Comparison of ENCODE assay signal across 16 cellular contexts in the genomic region with DNA sequence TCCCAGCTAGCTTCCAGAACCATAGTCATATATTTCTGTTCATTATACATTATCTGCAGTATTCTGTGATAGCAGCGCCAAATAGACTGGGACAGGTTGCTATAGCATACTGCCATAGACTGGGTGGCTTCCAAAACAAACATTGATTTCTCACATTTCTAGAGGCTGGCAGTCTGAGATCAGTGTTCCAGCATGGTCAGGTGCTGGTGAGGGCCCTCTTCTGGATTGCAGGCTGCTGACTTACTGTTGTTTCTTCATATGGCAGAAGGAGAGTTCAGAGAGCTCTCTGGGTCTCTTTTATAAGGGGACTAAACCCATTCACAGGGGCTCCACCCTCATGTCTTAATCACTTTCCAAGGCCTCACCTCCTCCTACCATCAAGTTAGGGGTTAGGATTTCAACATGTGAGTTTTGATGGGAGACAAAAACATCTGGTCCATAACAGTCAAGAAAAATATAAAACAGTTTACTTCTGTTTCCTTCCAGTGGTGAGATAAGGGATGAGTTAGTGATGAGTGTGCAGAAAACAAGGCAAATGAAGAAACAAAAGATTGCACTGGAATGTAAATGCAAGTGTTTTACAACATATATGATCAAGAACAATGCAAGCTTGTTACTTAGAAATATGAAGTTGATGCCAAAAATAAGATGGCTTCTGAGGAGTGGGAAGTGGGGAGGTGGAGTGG.
DNase-seq lines count a peak whose midpoint lies in the region; ATAC-seq and TF ChIP-seq lines count a peak whose summit lies in the region.
"Had no signal": no experiment of that assay in that cellular context is flagged by ENCODE, and none has a peak within 500 bp of the region (broad histone marks: within the 10 kb centered on the region; RNA-seq: fewer than 3 reads in every experiment).

No MANE protein-coding gene starts in this region.

- H3K4ac ChIP-seq in mesendoderm (ENCODE audit: low read depth, low read length) = no peak overlapping the region

- H3K79me1 ChIP-seq in mesendoderm (ENCODE audit: low read length) = no peaks in the 10 kb centered on the region

- H3K23ac ChIP-seq in mesendoderm (ENCODE audit: low read length) = no peak overlapping the region

- H2AK5ac ChIP-seq in mesendoderm (ENCODE audit: low read length) = no peak overlapping the region

- H3K18ac ChIP-seq in mesendoderm (ENCODE audit: low read length) = no peak overlapping the region

- no peak overlapping the region for H4K5ac ChIP-seq in mesendoderm (ENCODE audit: low read length)

- no peak overlapping the region for H3K56ac ChIP-seq in mesendoderm (ENCODE audit: low read length)

- no peak overlapping the region for H2BK120ac ChIP-seq in mesendoderm (ENCODE audit: low read depth, low read length)

- no peak overlapping the region for H4K8ac ChIP-seq in mesendoderm (ENCODE audit: low read depth, low read length)

- ATAC-seq in activated CD4-positive, CD25-positive, alpha-beta regulatory T cell treated with anti-CD3 and anti-CD28 coated beads, Interleukin-2, amount 50 U/mL, for 24 hours = no peak
- ATAC-seq: GM23338; heart right ventricle; natural killer cell treated with Interleukin-12 subunit alpha and Interleukin-12 subunit beta and Interleukin-15 and Interleukin-18, amount 100 ng/mL, for 72 hours had no signal

- DNase-seq in COR-L47 (lab: John Stamatoyannopoulos, UW) (peak; percentile 40), NCI-H1092 (lab: John Stamatoyannopoulos, UW) (peak; percentile 80), NCI-H69 (lab: John Stamatoyannopoulos, UW) (peak; percentile 77), fibroblast of villous mesenchyme (ENCODE audit: low read depth) (peak; percentile 16), mesendoderm (no peak), hippocampal formation (lab: John Stamatoyannopoulos, UW) (no peak), D341Med (ENCODE audit: low spot score) (no peak)
- DNase-seq: activated CD4-positive, alpha-beta T cell treated with anti-CD3 and anti-CD28 coated beads, Interleukin-2, amount 50 U/mL, for 48 hours; activated T-cell treated with anti-CD3 and anti-CD28 coated beads, Interleukin-2, amount 50 U/mL, for 24 hours; heart right ventricle; islet precursor cell; NCI-H1436 treated with DMSO at 0.1 percent for 48 hours; stimulated activated CD4-positive, alpha-beta T cell treated with anti-CD3 and anti-CD28 coated beads, Interleukin-2, amount 100 ng/mL, for 48 hours had no signal

- H3K4me2 ChIP-seq in mesendoderm (ENCODE audit: low read length) = no peak overlapping the region
- H3K4me2 ChIP-seq: GM23338 had no signal

- H3K4me1 ChIP-seq in mesendoderm (ENCODE audit: control insufficient read depth, low read depth, low read length) = no peaks in the 10 kb centered on the region
- H3K4me1 ChIP-seq: heart right ventricle had no signal

- H3K36me3 ChIP-seq in mesendoderm (ENCODE audit: control insufficient read depth, insufficient read depth, low read length) = no peaks in the 10 kb centered on the region
- H3K36me3 ChIP-seq: heart right ventricle had no signal

- H3K9ac ChIP-seq in mesendoderm (ENCODE audit: low read length) = no peak overlapping the region

- no peak overlapping the region for H3K27ac ChIP-seq in mesendoderm (ENCODE audit: low read depth, low read length)
- H3K27ac ChIP-seq: heart right ventricle had no signal

- H3K27me3 ChIP-seq in mesendoderm (ENCODE audit: insufficient read depth, low read length, poor library complexity) = no peaks in the 10 kb centered on the region

- no peak for TF ChIP-seq CTCF in fibroblast of villous mesenchyme (IDR thresholded peaks at IDR 0.05; ENCODE audit: insufficient read depth, low read depth, low read length)

- no CpG with 5 or more reads among the region's 1 CpG for WGBS in mesendoderm (ENCODE audit: extremely low coverage, insufficient coverage, low lambda C conversion rate)

- H3K4me3 ChIP-seq in fibroblast of villous mesenchyme (ENCODE audit: low read depth, low read length) = no peak overlapping the region
- H3K4me3 ChIP-seq in mesendoderm (ENCODE audit: low read length) = no peak overlapping the region
- H3K4me3 ChIP-seq: GM23338, heart right ventricle had no signal

- no peak overlapping the region for H2BK15ac ChIP-seq in mesendoderm (replicated peaks; ENCODE audit: low read depth)

- H2BK5ac ChIP-seq in mesendoderm (ENCODE audit: low read length) = no peak overlapping the region

- no peaks in the 10 kb centered on the region for H3K79me2 ChIP-seq in mesendoderm (ENCODE audit: control insufficient read depth, insufficient read depth, low read length)

Comparison
In these comparisons a context has a peak if more than half of its experiments do, and no peak if none do; other contexts are left out.
1. DNase-seq: peak in COR-L47 (single experiment), NCI-H1092 (single experiment), NCI-H69 (single experiment) and fibroblast of villous mesenchyme (single experiment); none in mesendoderm (single experiment), hippocampal formation (0 of 2) and D341Med (single experiment).